Comparison of ENCODE assay signal across 10 cellular contexts in genomic region chr1:207316622-207317510, GRCh38. TPM values are rescaled to one million over a fixed set of nuclear protein-coding genes. Genes with fewer than 3 reads are reported as not detected.
A peak's percentile ranks its signal among the peaks of the same experiment; 100 is the strongest.
DNase-seq lines count a peak whose midpoint lies in the region; ATAC-seq and TF ChIP-seq lines count a peak whose summit lies in the region.
"Had no signal": no experiment of that assay in that cellular context is flagged by ENCODE, and none has a peak within 500 bp of the region (broad histone marks: within the 10 kb centered on the region; RNA-seq: fewer than 3 reads in every experiment).

No MANE protein-coding gene starts in this region.

- TF ChIP-seq CTCF in epithelial cell of esophagus (IDR thresholded peaks at IDR 0.05; ENCODE audit: insufficient read depth, low read depth, low read length, missing control alignments) = no peak
- TF ChIP-seq CTCF in progenitor cell of endocrine pancreas (IDR thresholded peaks at IDR 0.05; ENCODE audit: unreplicated experiment) = no peak
- TF ChIP-seq CTCF in tibial nerve (IDR thresholded peaks at IDR 0.05) = no peak
- TF ChIP-seq CTCF in Peyer's patch (IDR thresholded peaks at IDR 0.05) = no peak

- H3K4me3 ChIP-seq in epithelial cell of esophagus (ENCODE audit: low read length) (no peak overlapping the region), tibial nerve (no peak overlapping the region), Peyer's patch (no peak overlapping the region)
- H3K4me3 ChIP-seq in naive thymus-derived CD4-positive, alpha-beta T cell (ENCODE audit: low read length) = no peak overlapping the region

- no peaks in the 10 kb centered on the region for H3K36me3 ChIP-seq in tibial nerve
- peaks cover 0 to 3% (median 0%) of the 10 kb centered on the region in 3 experiments for H3K36me3 ChIP-seq in naive thymus-derived CD4-positive, alpha-beta T cell (ENCODE audit: control insufficient read depth in 2 of 3, insufficient read depth in 3 of 3, low read length in 3 of 3)
- H3K36me3 ChIP-seq in Peyer's patch = no peaks in the 10 kb centered on the region

- H3K9me3 ChIP-seq in tibial nerve = no peaks in the 10 kb centered on the region
- no peaks in the 10 kb centered on the region for H3K9me3 ChIP-seq in naive thymus-derived CD4-positive, alpha-beta T cell (ENCODE audit: control insufficient read depth in 2 of 3, low read length in 3 of 3)
- no peaks in the 10 kb centered on the region for H3K9me3 ChIP-seq in Peyer's patch

- no peak overlapping the region for H3K4me3 Mint-ChIP-seq in progenitor cell of endocrine pancreas (ENCODE audit: low read depth)
- H3K4me3 Mint-ChIP-seq in naive thymus-derived CD4-positive, alpha-beta T cell = no peak overlapping the region

- TF ChIP-seq EP300 in tibial nerve (IDR thresholded peaks at IDR 0.05) = peak in 1 of 2 donors; percentile 66

- TF ChIP-seq POLR2A in tibial nerve (IDR thresholded peaks at IDR 0.05) = no peak
- TF ChIP-seq POLR2A in Peyer's patch (IDR thresholded peaks at IDR 0.05) = no peak

- 52 to 58% methylated on average over 6 of the region's 6 CpGs for WGBS in tibial nerve, 2 donors

- H3K36me3 Mint-ChIP-seq in progenitor cell of endocrine pancreas (ENCODE audit: insufficient read depth) = no peaks in the 10 kb centered on the region
- H3K36me3 Mint-ChIP-seq in naive thymus-derived CD4-positive, alpha-beta T cell = peaks cover 0 to 13% (median 0%) of the 10 kb centered on the region in 5 donors

- H3K27me3 ChIP-seq in tibial nerve (no peaks in the 10 kb centered on the region), Peyer's patch (no peaks in the 10 kb centered on the region)
- H3K27me3 ChIP-seq in naive thymus-derived CD4-positive, alpha-beta T cell (ENCODE audit: control insufficient read depth in 2 of 2, insufficient read depth in 2 of 2, low read length in 2 of 2) = no peaks in the 10 kb centered on the region

- peak overlapping the region; percentile 65 for H3K27ac Mint-ChIP-seq in progenitor cell of endocrine pancreas
- peak overlapping the region in 4 of 9 donors; percentile 1 to 85 (median 22) for H3K27ac Mint-ChIP-seq in naive thymus-derived CD4-positive, alpha-beta T cell

- ATAC-seq in naive thymus-derived CD4-positive, alpha-beta T cell = no peak
- ATAC-seq: activated CD4-positive, CD25-positive, alpha-beta regulatory T cell treated with anti-CD3 and anti-CD28 coated beads, Interleukin-2, amount 50 U/mL, for 24 hours had no signal

- POLR2A ChIA-PET in naive thymus-derived CD4-positive, alpha-beta T cell (lab: Charles Lee) = interaction anchor here (0.6 to 7.6 kb wide), 5 partner anchors 10 to 395 kb away, joined by 3 to 95 read pairs (median 3); no protein-coding TSS in a partner anchor

- CTCF ChIA-PET in naive thymus-derived CD4-positive, alpha-beta T cell (lab: Charles Lee) = no interaction called here

- intact Hi-C loops in naive thymus-derived CD4-positive, alpha-beta T cell (cut with micrococcal nuclease) = loop anchor here in 1 of 2 donors (1.0 kb wide), 1 partner anchor 8 kb away; no protein-coding TSS in a partner anchor

- H3K4me1 Mint-ChIP-seq in progenitor cell of endocrine pancreas (ENCODE audit: low read depth) = peaks cover 22% of the 10 kb centered on the region
- peaks cover 13 to 41% (median 32%) of the 10 kb centered on the region in 7 donors for H3K4me1 Mint-ChIP-seq in naive thymus-derived CD4-positive, alpha-beta T cell

- no peaks in the 10 kb centered on the region for H3K9me3 Mint-ChIP-seq in progenitor cell of endocrine pancreas (ENCODE audit: low read depth)
- peaks cover 0 to 7% (median 0%) of the 10 kb centered on the region in 11 donors for H3K9me3 Mint-ChIP-seq in naive thymus-derived CD4-positive, alpha-beta T cell

- DNase-seq in ELF-1 (ENCODE audit: low read depth, low spot score) (peak; percentile 64), NOMO-1 (lab: John Stamatoyannopoulos, UW; ENCODE audit: unreplicated experiment in 2 of 2) (peak; percentile 73 to 89), epithelial cell of esophagus (ENCODE audit: low read depth) (peak; percentile 99), progenitor cell of endocrine pancreas (ENCODE audit: low spot score, unreplicated experiment) (no peak), tibial nerve (ENCODE audit: low spot score in 2 of 2) (no peak), Peyer's patch (no peak)
- no peak for DNase-seq in stimulated activated naive CD4-positive, alpha-beta T cell (lab: John Stamatoyannopoulos, UW)
- no peak for DNase-seq in naive thymus-derived CD4-positive, alpha-beta T cell
- DNase-seq: NCI-H69 had no signal

- H3K4me1 ChIP-seq in tibial nerve (peaks cover 0 to 8% (median 3%) of the 10 kb centered on the region in 4 donors), Peyer's patch (no peaks in the 10 kb centered on the region)
- H3K4me1 ChIP-seq in naive thymus-derived CD4-positive, alpha-beta T cell (ENCODE audit: control insufficient read depth in 2 of 2, insufficient read depth in 2 of 2, low read length in 2 of 2) = no peaks in the 10 kb centered on the region

- H3K27ac ChIP-seq in tibial nerve (peak overlapping the region in 2 of 4 donors; percentile 23 to 99), Peyer's patch (peak overlapping the region in 1 of 4 donors; percentile 32)
- H3K27ac ChIP-seq in naive thymus-derived CD4-positive, alpha-beta T cell (ENCODE audit: low read depth, low read length) = no peak overlapping the region

- H3K27me3 Mint-ChIP-seq in progenitor cell of endocrine pancreas = peaks cover 7% of the 10 kb centered on the region
- peaks cover 0 to 10% (median 0%) of the 10 kb centered on the region in 5 donors for H3K27me3 Mint-ChIP-seq in naive thymus-derived CD4-positive, alpha-beta T cell

RNA-seq across cellular contexts. Expression of gene CD55, which starts 4.6 kb away (rescaled TPM):
- total RNA-seq in progenitor cell of endocrine pancreas (7.4 and 10.5 TPM in 2 replicates), tibial nerve (10 to 100 TPM; 60.8 to 94.2 (median 89.6) TPM), Peyer's patch (10 to 100 TPM; 28.5 to 49.5 (median 41.7) TPM)
- total RNA-seq in naive thymus-derived CD4-positive, alpha-beta T cell = 100 to 1,000 TPM; 122 to 264 (median 134) TPM
- 100 to 1,000 TPM; 115 to 185 TPM for polyA plus RNA-seq in naive thymus-derived CD4-positive, alpha-beta T cell

Comparison
In these comparisons a context has a peak if more than half of its experiments do, and no peak if none do; other contexts are left out.
1. DNase-seq: peak in ELF-1 (single experiment), NOMO-1 (2 of 2) and epithelial cell of esophagus (single experiment); none in progenitor cell of endocrine pancreas (single experiment), tibial nerve (0 of 2), stimulated activated naive CD4-positive, alpha-beta T cell (0 of 6), naive thymus-derived CD4-positive, alpha-beta T cell (0 of 9) and Peyer's patch (0 of 3).